25 cellular contexts compared by ENCODE assay signal in genomic region chr13:90696656-90697055, GRCh38.
DNase-seq lines count a peak whose midpoint lies in the region; ATAC-seq and TF ChIP-seq lines count a peak whose summit lies in the region.
"Had no signal": no experiment of that assay in that cellular context is flagged by ENCODE, and none has a peak within 500 bp of the region (broad histone marks: within the 10 kb centered on the region; RNA-seq: fewer than 3 reads in every experiment).

No MANE protein-coding gene starts in this region.

- H3K9me3 ChIP-seq in mammary epithelial cell (replicated peaks; ENCODE audit: insufficient read depth, low read length) (no peaks in the 10 kb centered on the region), mesodermal cell (ENCODE audit: control insufficient read depth, low read length) (no peaks in the 10 kb centered on the region), transverse colon (no peaks in the 10 kb centered on the region)
- H3K9me3 ChIP-seq: gastroesophageal sphincter, MG63, thyroid gland had no signal

- CTCF ChIA-PET in mammary epithelial cell (lab: Charles Lee; ENCODE audit: low non-redundant PET), result no interaction called here

- intact Hi-C loops in mammary epithelial cell (cut with micrococcal nuclease) (no loop called here), transverse colon (cut with DNase I; ENCODE audit: low total_unique reads) (no loop called here)

- DNase-seq in ELR (ENCODE audit: low read depth), result peak; percentile 44
- peak; percentile 20 for DNase-seq in M059J (ENCODE audit: low read depth)
- DNase-seq in mammary epithelial cell, result peak; percentile 16
- DNase-seq in mesenteric fat pad (ENCODE audit: low spot score), result no peak
- no peak for DNase-seq in transverse colon
- no peak for DNase-seq in iPS-NIHi7 (ENCODE audit: extremely low spot score)
- DNase-seq: activated CD4-positive, alpha-beta T cell treated with anti-CD3 and anti-CD28 coated beads, Interleukin-2, amount 50 U/mL, for 48 hours; activated naive CD4-positive, alpha-beta T cell; amniotic stem cell; CD8-positive, alpha-beta memory T cell; DND-41; effector CD4-positive, alpha-beta T cell; left cardiac atrium; MG63; midbrain; NCI-H1694 treated with DMSO at 0.1 percent for 48 hours; nephron progenitor cell; stimulated activated naive CD4-positive, alpha-beta T cell treated with Interleukin-2 at 50 U/mL for 16 hours; T-helper 17 cell; thyroid gland; WERI-Rb-1 had no signal

- H3K9ac ChIP-seq in mammary epithelial cell (ENCODE audit: insufficient read depth, low read length), result no peak overlapping the region

- H3K4me3 ChIP-seq in mammary epithelial cell (replicated peaks in 1 of 3; ENCODE audit: insufficient read depth in 1 of 3, low read depth in 2 of 3, low read length in 3 of 3) (no peak overlapping the region), mesodermal cell (ENCODE audit: extremely low read depth, insufficient read depth, low read length, poor library complexity, severe bottlenecking) (no peak overlapping the region), transverse colon (no peak overlapping the region)
- H3K4me3 ChIP-seq: gastroesophageal sphincter, MG63, thyroid gland had no signal

- H3K36me3 ChIP-seq in mammary epithelial cell (ENCODE audit: insufficient read depth, low read length), result no peaks in the 10 kb centered on the region
- no peaks in the 10 kb centered on the region for H3K36me3 ChIP-seq in mesodermal cell (ENCODE audit: control insufficient read depth, insufficient read depth, low read length)
- no peaks in the 10 kb centered on the region for H3K36me3 ChIP-seq in transverse colon
- H3K36me3 ChIP-seq: gastroesophageal sphincter, MG63, thyroid gland, WERI-Rb-1 had no signal

- no peak overlapping the region for H3K27ac ChIP-seq in mammary epithelial cell (ENCODE audit: insufficient read depth, low read depth, low read length)
- H3K27ac ChIP-seq in mesodermal cell (ENCODE audit: low read depth, low read length, severe bottlenecking), result peak overlapping the region; percentile 58
- no peak overlapping the region for H3K27ac ChIP-seq in transverse colon
- H3K27ac ChIP-seq: gastroesophageal sphincter, thyroid gland, WERI-Rb-1 had no signal

- no peak for TF ChIP-seq CTCF in mammary epithelial cell (conservative IDR thresholded peaks at IDR 0.05 in 1 of 2, IDR thresholded peaks at IDR 0.05 in 1 of 2; ENCODE audit: extremely low read depth in 1 of 2, insufficient read depth in 1 of 2, low read depth in 1 of 2, low read length in 2 of 2)
- no peak for TF ChIP-seq CTCF in transverse colon (IDR thresholded peaks at IDR 0.05)

- dilution Hi-C loops in mammary epithelial cell (cut with HindIII; ENCODE audit: low sequenced_read_pairs), result no loop called here

- no peak for TF ChIP-seq EP300 in transverse colon (IDR thresholded peaks at IDR 0.05; ENCODE audit: low read depth)

- no peaks in the 10 kb centered on the region for H3K79me2 ChIP-seq in mammary epithelial cell (ENCODE audit: insufficient read depth, low read length)

- H3K4me1 ChIP-seq in mammary epithelial cell (ENCODE audit: insufficient read depth, low read length) (peaks cover 8% of the 10 kb centered on the region), mesodermal cell (ENCODE audit: control insufficient read depth, insufficient read depth, low read length, poor library complexity, severe bottlenecking) (peaks cover 5% of the 10 kb centered on the region), transverse colon (peaks cover 0 to 3% (median 0%) of the 10 kb centered on the region in 4 donors)
- H3K4me1 ChIP-seq: gastroesophageal sphincter, thyroid gland had no signal

- TF ChIP-seq POLR2A in transverse colon (IDR thresholded peaks at IDR 0.05), result no peak

- ATAC-seq in GM21529 (IDR thresholded peaks at IDR 0.05; ENCODE audit: unreplicated experiment), result no peak
- ATAC-seq: esophagus mucosa, gastroesophageal sphincter, left cardiac atrium, T-helper 17 cell had no signal

- H4K20me1 ChIP-seq in mammary epithelial cell (ENCODE audit: insufficient read depth, low read length), result no peaks in the 10 kb centered on the region

- in situ Hi-C loops in mammary epithelial cell (cut with MboI; ENCODE audit: low sequenced_read_pairs in 2 of 2) (no loop called here), transverse colon (cut with MboI; ENCODE audit: low pct_ligation_motif_present in 1 of 4, low pct_unique_long_range_greater_than_20kb in 1 of 4, low sequenced_read_pairs in 3 of 4) (no loop called here)

- no peak overlapping the region for H3K4me2 ChIP-seq in mammary epithelial cell (ENCODE audit: insufficient read depth, low read depth, low read length)

- H2AFZ ChIP-seq in mammary epithelial cell (ENCODE audit: low read depth, low read length), result no peak overlapping the region

- WGBS in mammary epithelial cell (ENCODE audit: low coverage, missing lambda C conversion rate), result 96% methylated on average over 5 of the region's 5 CpGs
- no CpG with 5 or more reads among the region's 5 CpGs for WGBS in mesodermal cell (ENCODE audit: insufficient coverage in 2 of 2), 2 experiments
- WGBS in transverse colon (ENCODE audit: low coverage in 1 of 2), 2 donors, result 43 to 54% methylated on average over 3 to 5 of the region's 5 CpGs

- H3K27me3 ChIP-seq in mammary epithelial cell (ENCODE audit: insufficient read depth, low read length) (no peaks in the 10 kb centered on the region), transverse colon (no peaks in the 10 kb centered on the region)
- H3K27me3 ChIP-seq: gastroesophageal sphincter, MG63, thyroid gland had no signal

- BruUV-seq in mammary epithelial cell (replicated peaks; lab: Mats Ljungman, UMichigan), result no TSS peak

Comparison
In these comparisons a context has a peak if more than half of its experiments do, and no peak if none do; other contexts are left out.
1. DNase-seq: peak in ELR (single experiment), M059J (single experiment) and mammary epithelial cell (single experiment); none in mesenteric fat pad (single experiment), transverse colon (single experiment) and iPS-NIHi7 (single experiment).